In the genomic region with DNA sequence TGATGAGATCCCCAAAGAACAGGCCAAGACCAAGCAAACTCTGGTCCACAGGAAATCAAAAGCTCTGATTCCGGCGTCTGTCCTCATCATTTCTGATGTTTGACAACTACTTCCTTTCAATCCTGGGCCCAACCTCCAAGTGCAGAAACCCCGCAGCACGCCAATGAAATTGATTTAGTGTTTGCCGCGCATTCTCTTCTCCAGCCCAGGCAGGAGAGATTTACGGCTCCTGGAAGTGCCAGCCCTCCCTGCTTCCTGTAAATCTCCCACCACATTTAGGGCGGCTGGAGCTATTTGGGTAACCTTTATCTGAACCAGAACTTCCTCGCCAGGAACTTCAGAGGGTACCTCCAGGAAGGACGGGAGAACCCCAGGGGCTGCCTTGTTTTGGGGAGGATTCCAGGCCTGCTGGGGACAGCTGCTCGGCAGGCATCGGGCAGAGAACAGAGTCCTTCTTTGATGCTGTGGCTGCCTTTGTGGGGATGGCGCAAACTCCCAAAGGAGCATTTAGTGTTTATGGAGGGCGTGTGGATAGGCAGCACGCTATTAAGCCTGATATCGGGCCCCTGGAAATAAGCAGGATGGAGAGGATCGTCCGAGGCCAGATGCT, we compare ENCODE assay signal across 16 cellular contexts.
"Had no signal": no experiment of that assay in that cellular context is flagged by ENCODE, and none has a peak within 500 bp of the region (broad histone marks: within the 10 kb centered on the region; RNA-seq: fewer than 3 reads in every experiment).

No MANE protein-coding gene starts in this region.

- H3K27ac Mint-ChIP-seq: activated naive CD4-positive, alpha-beta T cell treated with anti-CD3 and anti-CD28 coated beads, Interleukin-2, amount 50 U/mL, for 24 hours; activated T-cell treated with anti-CD3 and anti-CD28 coated beads, Interleukin-2, amount 50 U/mL, for 72 hours; naive thymus-derived CD8-positive, alpha-beta T cell; stimulated activated effector memory CD8-positive, alpha-beta T cell treated with anti-CD3 and anti-CD28 coated beads, Interleukin-12 subunit alpha, Interleukin-12 subunit beta, amount 100 ng/mL, for 72 hours had no signal

- ATAC-seq: activated T-cell treated with anti-CD3 and anti-CD28 coated beads, Interleukin-2, amount 50 U/mL, for 72 hours; foreskin keratinocyte; left lung; naive thymus-derived CD8-positive, alpha-beta T cell; stimulated activated effector memory CD8-positive, alpha-beta T cell treated with anti-CD3 and anti-CD28 coated beads, Interleukin-12 subunit alpha, Interleukin-12 subunit beta, amount 100 ng/mL, for 72 hours; upper lobe of right lung had no signal

- H3K9me3 Mint-ChIP-seq: activated naive CD4-positive, alpha-beta T cell treated with anti-CD3 and anti-CD28 coated beads, Interleukin-2, amount 50 U/mL, for 24 hours; activated T-cell treated with anti-CD3 and anti-CD28 coated beads, Interleukin-2, amount 50 U/mL, for 72 hours; naive thymus-derived CD8-positive, alpha-beta T cell; stimulated activated effector memory CD8-positive, alpha-beta T cell treated with anti-CD3 and anti-CD28 coated beads, Interleukin-12 subunit alpha, Interleukin-12 subunit beta, amount 100 ng/mL, for 72 hours had no signal

- H3K4me3 Mint-ChIP-seq: activated naive CD4-positive, alpha-beta T cell treated with anti-CD3 and anti-CD28 coated beads, Interleukin-2, amount 50 U/mL, for 24 hours; activated T-cell treated with anti-CD3 and anti-CD28 coated beads, Interleukin-2, amount 50 U/mL, for 72 hours; naive thymus-derived CD8-positive, alpha-beta T cell; stimulated activated effector memory CD8-positive, alpha-beta T cell treated with anti-CD3 and anti-CD28 coated beads, Interleukin-12 subunit alpha, Interleukin-12 subunit beta, amount 100 ng/mL, for 72 hours had no signal

- H3K36me3 Mint-ChIP-seq: activated naive CD4-positive, alpha-beta T cell treated with anti-CD3 and anti-CD28 coated beads, Interleukin-2, amount 50 U/mL, for 24 hours; naive thymus-derived CD8-positive, alpha-beta T cell; stimulated activated effector memory CD8-positive, alpha-beta T cell treated with anti-CD3 and anti-CD28 coated beads, Interleukin-12 subunit alpha, Interleukin-12 subunit beta, amount 100 ng/mL, for 72 hours had no signal

- DNase-seq: activated CD4-positive, alpha-beta T cell treated with anti-CD3 and anti-CD28 coated beads, Interleukin-2, amount 50 U/mL, for 4 hours; activated gamma-delta T cell; activated T-cell treated with anti-CD3 and anti-CD28 coated beads, Interleukin-2, amount 50 U/mL, for 72 hours; adrenal gland; foreskin keratinocyte; glutamatergic neuron; left lung; mammary epithelial cell; naive thymus-derived CD8-positive, alpha-beta T cell; sigmoid colon; stimulated activated CD4-positive, alpha-beta T cell treated with anti-CD3 and anti-CD28 coated beads, Interleukin-4, amount 100 ng/mL, for 24 hours; testis; upper lobe of right lung; WERI-Rb-1 had no signal

- H3K4me1 Mint-ChIP-seq: activated naive CD4-positive, alpha-beta T cell treated with anti-CD3 and anti-CD28 coated beads, Interleukin-2, amount 50 U/mL, for 24 hours; naive thymus-derived CD8-positive, alpha-beta T cell; stimulated activated effector memory CD8-positive, alpha-beta T cell treated with anti-CD3 and anti-CD28 coated beads, Interleukin-12 subunit alpha, Interleukin-12 subunit beta, amount 100 ng/mL, for 72 hours had no signal
